Comparison of ENCODE assay signal across 18 cellular contexts in genomic region chr12:92463171-92463570, GRCh38.
DNase-seq lines count a peak whose midpoint lies in the region; ATAC-seq, FAIRE-seq and TF ChIP-seq lines count a peak whose summit lies in the region.
"Had no signal": no experiment of that assay in that cellular context is flagged by ENCODE, and none has a peak within 500 bp of the region (broad histone marks: within the 10 kb centered on the region; RNA-seq: fewer than 3 reads in every experiment).

No MANE protein-coding gene starts in this region.

- no peak for DNase-seq in stimulated activated naive CD8-positive, alpha-beta T cell treated with anti-CD3 and anti-CD28 coated beads, Interleukin-15, amount 100 ng/mL, for 72 hours
- DNase-seq in Peyer's patch (no peak), mesothelial cell of epicardium (ENCODE audit: low spot score in 2 of 2, unreplicated experiment in 2 of 2) (no peak), transverse colon (no peak), H54 (ENCODE audit: insufficient read length, low spot score) (no peak), esophagus squamous epithelium (lab: John Stamatoyannopoulos, UW) (no peak)
- DNase-seq: 8988T; CD4-positive, alpha-beta T cell; DMS153; EL; NCI-H187; NCI-H2227 treated with DMSO at 0.1 percent for 48 hours; NCI-H524; NCI-H82; SJCRH30 had no signal

- H3K4me1 ChIP-seq in Peyer's patch (peaks cover 0 to 13% (median 0%) of the 10 kb centered on the region in 4 donors), transverse colon (peaks cover 0 to 4% (median 0%) of the 10 kb centered on the region in 4 donors), esophagus squamous epithelium (peaks cover 0 to 10% (median 0%) of the 10 kb centered on the region in 3 donors)

- H3K4me3 Mint-ChIP-seq in stimulated activated naive CD8-positive, alpha-beta T cell treated with anti-CD3 and anti-CD28 coated beads, Interleukin-15, Interleukin-2, amounts not matched to agents 100 ng/mL and 50 ng/mL, for 24 hours: no peak overlapping the region
- H3K4me3 Mint-ChIP-seq in stimulated activated naive CD8-positive, alpha-beta T cell treated with anti-CD3 and anti-CD28 coated beads, Interleukin-15, amount 100 ng/mL, for 72 hours: no peak overlapping the region
- H3K4me3 Mint-ChIP-seq in mesothelial cell of epicardium: no peak overlapping the region
- H3K4me3 Mint-ChIP-seq: CD4-positive, alpha-beta T cell had no signal

- H3K27ac Mint-ChIP-seq in stimulated activated naive CD8-positive, alpha-beta T cell treated with anti-CD3 and anti-CD28 coated beads, Interleukin-15, Interleukin-2, amounts not matched to agents 100 ng/mL and 50 ng/mL, for 24 hours: peak overlapping the region; percentile 26
- no peak overlapping the region for H3K27ac Mint-ChIP-seq in stimulated activated naive CD8-positive, alpha-beta T cell treated with anti-CD3 and anti-CD28 coated beads, Interleukin-15, amount 100 ng/mL, for 72 hours
- peak overlapping the region; percentile 34 for H3K27ac Mint-ChIP-seq in mesothelial cell of epicardium

- peaks cover 4% of the 10 kb centered on the region for H3K36me3 Mint-ChIP-seq in stimulated activated naive CD8-positive, alpha-beta T cell treated with anti-CD3 and anti-CD28 coated beads, Interleukin-15, Interleukin-2, amounts not matched to agents 100 ng/mL and 50 ng/mL, for 24 hours (ENCODE audit: low read depth)
- H3K36me3 Mint-ChIP-seq in mesothelial cell of epicardium: no peaks in the 10 kb centered on the region

- no peaks in the 10 kb centered on the region for H3K36me3 ChIP-seq in Peyer's patch
- no peaks in the 10 kb centered on the region for H3K36me3 ChIP-seq in transverse colon
- H3K36me3 ChIP-seq in esophagus squamous epithelium: no peaks in the 10 kb centered on the region
- H3K36me3 ChIP-seq: SJCRH30 had no signal

- no peak for TF ChIP-seq EP300 in transverse colon (IDR thresholded peaks at IDR 0.05; ENCODE audit: low read depth)

- H3K4me1 Mint-ChIP-seq in stimulated activated naive CD8-positive, alpha-beta T cell treated with anti-CD3 and anti-CD28 coated beads, Interleukin-15, Interleukin-2, amounts not matched to agents 100 ng/mL and 50 ng/mL, for 24 hours (ENCODE audit: low read depth): peaks cover 67% of the 10 kb centered on the region
- H3K4me1 Mint-ChIP-seq in stimulated activated naive CD8-positive, alpha-beta T cell treated with anti-CD3 and anti-CD28 coated beads, Interleukin-15, amount 100 ng/mL, for 72 hours: peaks cover 28% of the 10 kb centered on the region
- peaks cover 53% of the 10 kb centered on the region for H3K4me1 Mint-ChIP-seq in mesothelial cell of epicardium

- intact Hi-C loops in transverse colon (cut with DNase I; ENCODE audit: low total_unique reads) (no loop called here), esophagus squamous epithelium (cut with DNase I) (no loop called here)

- peak overlapping the region in 3 of 4 donors; percentile 18 to 76 (median 75) for H3K27ac ChIP-seq in Peyer's patch
- peak overlapping the region in 3 of 4 donors; percentile 35 to 47 (median 43) for H3K27ac ChIP-seq in transverse colon
- no peak overlapping the region for H3K27ac ChIP-seq in esophagus squamous epithelium
- H3K27ac ChIP-seq: SJCRH30 had no signal

- H3K27me3 Mint-ChIP-seq in stimulated activated naive CD8-positive, alpha-beta T cell treated with anti-CD3 and anti-CD28 coated beads, Interleukin-15, Interleukin-2, amounts not matched to agents 100 ng/mL and 50 ng/mL, for 24 hours: no peaks in the 10 kb centered on the region
- H3K27me3 Mint-ChIP-seq in stimulated activated naive CD8-positive, alpha-beta T cell treated with anti-CD3 and anti-CD28 coated beads, Interleukin-15, amount 100 ng/mL, for 72 hours: no peaks in the 10 kb centered on the region
- H3K27me3 Mint-ChIP-seq in mesothelial cell of epicardium (ENCODE audit: low read depth): no peaks in the 10 kb centered on the region
- H3K27me3 Mint-ChIP-seq: CD4-positive, alpha-beta T cell had no signal

- FAIRE-seq in H54 (lab: Jason Lieb, UNC): no peak
- FAIRE-seq: HTR-8/SVneo had no signal

- H3K9me3 Mint-ChIP-seq in stimulated activated naive CD8-positive, alpha-beta T cell treated with anti-CD3 and anti-CD28 coated beads, Interleukin-15, Interleukin-2, amounts not matched to agents 100 ng/mL and 50 ng/mL, for 24 hours: peaks cover 5% of the 10 kb centered on the region
- H3K9me3 Mint-ChIP-seq in stimulated activated naive CD8-positive, alpha-beta T cell treated with anti-CD3 and anti-CD28 coated beads, Interleukin-15, amount 100 ng/mL, for 72 hours: peaks cover 0 to 6% of the 10 kb centered on the region in 2 donors
- H3K9me3 Mint-ChIP-seq in mesothelial cell of epicardium: peaks cover 7% of the 10 kb centered on the region
- H3K9me3 Mint-ChIP-seq: CD4-positive, alpha-beta T cell had no signal

- no peaks in the 10 kb centered on the region for H3K9me3 ChIP-seq in Peyer's patch
- H3K9me3 ChIP-seq in transverse colon: no peaks in the 10 kb centered on the region
- no peaks in the 10 kb centered on the region for H3K9me3 ChIP-seq in esophagus squamous epithelium
- H3K9me3 ChIP-seq: SJCRH30 had no signal

- TF ChIP-seq POLR2A in Peyer's patch (IDR thresholded peaks at IDR 0.05) (no peak), transverse colon (IDR thresholded peaks at IDR 0.05) (no peak), H54 (IDR thresholded peaks at IDR 0.05; ENCODE audit: low read depth, low read length) (no peak), esophagus squamous epithelium (IDR thresholded peaks at IDR 0.05) (no peak)

- ATAC-seq in stimulated activated naive CD8-positive, alpha-beta T cell treated with anti-CD3 and anti-CD28 coated beads, Interleukin-15, amount 100 ng/mL, for 72 hours: no peak
- ATAC-seq in GM19035 (IDR thresholded peaks at IDR 0.05; ENCODE audit: unreplicated experiment): no peak

- in situ Hi-C loops in transverse colon (cut with MboI; ENCODE audit: low pct_ligation_motif_present in 1 of 4, low pct_unique_long_range_greater_than_20kb in 1 of 4, low sequenced_read_pairs in 3 of 4): loop anchor here in 1 of 4 donors (10.0 kb wide), 1 partner anchor 102 kb away; no protein-coding TSS in a partner anchor

- no peaks in the 10 kb centered on the region for H3K27me3 ChIP-seq in Peyer's patch
- H3K27me3 ChIP-seq in transverse colon: no peaks in the 10 kb centered on the region
- no peaks in the 10 kb centered on the region for H3K27me3 ChIP-seq in esophagus squamous epithelium
- H3K27me3 ChIP-seq: SJCRH30 had no signal

- H3K4me3 ChIP-seq in Peyer's patch (no peak overlapping the region), transverse colon (no peak overlapping the region), esophagus squamous epithelium (no peak overlapping the region)
- H3K4me3 ChIP-seq: SJCRH30 had no signal

- 88% methylated on average over 2 of the region's 2 CpGs for WGBS in transverse colon (ENCODE audit: low coverage in 1 of 2), 2 donors
- 79 to 95% methylated on average over 2 of the region's 2 CpGs for WGBS in esophagus squamous epithelium, 2 donors

- no peak for TF ChIP-seq CTCF in Peyer's patch (IDR thresholded peaks at IDR 0.05)
- TF ChIP-seq CTCF in mesothelial cell of epicardium (IDR thresholded peaks at IDR 0.05; ENCODE audit: unreplicated experiment): no peak
- TF ChIP-seq CTCF in transverse colon (IDR thresholded peaks at IDR 0.05): no peak
- TF ChIP-seq CTCF in esophagus squamous epithelium (IDR thresholded peaks at IDR 0.05): no peak

Comparison
In these comparisons a context has a peak if more than half of its experiments do, and no peak if none do; other contexts are left out.
1. H3K27ac Mint-ChIP-seq: peak in stimulated activated naive CD8-positive, alpha-beta T cell treated with anti-CD3 and anti-CD28 coated beads, Interleukin-15, Interleukin-2, amounts not matched to agents 100 ng/mL and 50 ng/mL, for 24 hours (single experiment) and mesothelial cell of epicardium (single experiment); none in stimulated activated naive CD8-positive, alpha-beta T cell treated with anti-CD3 and anti-CD28 coated beads, Interleukin-15, amount 100 ng/mL, for 72 hours (0 of 2).
2. H3K27ac ChIP-seq: peak in Peyer's patch (3 of 4) and transverse colon (3 of 4); none in esophagus squamous epithelium (0 of 4).